Comparison of ENCODE assay signal across 8 cellular contexts in the genomic region with DNA sequence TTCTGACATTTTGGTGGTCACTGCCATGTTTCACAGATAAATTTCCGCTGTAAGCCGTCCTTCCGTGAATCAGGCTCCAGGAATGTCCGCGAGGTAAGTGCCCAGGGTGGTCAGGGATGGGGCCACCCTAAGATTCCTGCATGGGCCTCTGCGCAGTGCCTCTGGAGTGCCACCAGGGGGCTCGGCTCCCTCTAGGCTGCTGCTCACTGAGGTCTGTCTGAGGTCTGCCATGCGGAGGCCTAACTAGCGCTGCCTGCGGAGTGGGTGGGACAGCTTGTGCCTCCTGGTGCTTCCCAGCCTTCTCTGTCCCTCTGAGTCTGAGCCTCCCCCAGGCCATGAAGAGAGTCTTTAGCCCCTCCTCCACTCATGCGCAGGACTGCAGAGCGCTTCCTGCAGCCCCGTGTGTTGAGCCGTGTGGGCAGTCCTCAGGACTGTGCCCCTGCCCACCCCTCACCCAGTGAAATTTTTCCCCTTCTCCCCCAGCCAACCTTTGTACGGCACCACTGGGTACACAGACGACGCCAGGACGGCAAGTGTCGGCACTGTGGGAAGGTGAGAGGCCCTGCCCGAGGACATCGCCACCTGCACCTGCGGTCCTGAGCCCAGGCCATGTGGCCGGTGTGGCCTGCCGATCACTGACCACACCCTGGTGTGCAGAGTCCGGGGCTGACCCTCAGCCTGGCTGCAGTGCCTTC. TPM values are rescaled to one million over a fixed set of nuclear protein-coding genes. Genes with fewer than 3 reads are reported as not detected.
A peak's percentile ranks its signal among the peaks of the same experiment; 100 is the strongest.
DNase-seq lines count a peak whose midpoint lies in the region; ATAC-seq and TF ChIP-seq lines count a peak whose summit lies in the region.

No MANE protein-coding gene starts in this region.

- H3K36me3 ChIP-seq in A673 (ENCODE audit: insufficient read depth, low read length, poor library complexity, severe bottlenecking) (peaks cover 33% of the 10 kb centered on the region), RWPE2 (ENCODE audit: low read depth) (peaks cover 21% of the 10 kb centered on the region), adrenal gland (replicated peaks in 1 of 2) (peaks cover 0 to 57% of the 10 kb centered on the region in 2 donors)

- peaks cover 13% of the 10 kb centered on the region for H3K4me1 ChIP-seq in A673 (ENCODE audit: insufficient read depth, low read length, poor library complexity, severe bottlenecking)
- H3K4me1 ChIP-seq in RWPE2 (ENCODE audit: insufficient read depth, poor library complexity, severe bottlenecking), result no peaks in the 10 kb centered on the region
- peaks cover 0 to 4% of the 10 kb centered on the region in 2 donors for H3K4me1 ChIP-seq in adrenal gland (replicated peaks in 1 of 2)

- CTCF ChIA-PET in A673 (lab: Charles Lee), result interaction anchor here (0.7 to 1.5 kb wide), 5 partner anchors 10 to 166 kb away, joined by 3 read pairs; a partner anchor contains a TSS

- no peak overlapping the region for H3K27ac ChIP-seq in A673 (ENCODE audit: low read depth, low read length, poor library complexity, severe bottlenecking)
- no peak overlapping the region for H3K27ac ChIP-seq in RWPE2 (ENCODE audit: poor library complexity, severe bottlenecking)
- H3K27ac ChIP-seq in adrenal gland, result no peak overlapping the region

- TF ChIP-seq POLR2A in adrenal gland (IDR thresholded peaks at IDR 0.05), result no peak

- BruUV-seq in A673 (replicated peaks; lab: Mats Ljungman, UMichigan), result no TSS peak

- POLR2A ChIA-PET in A673 (lab: Charles Lee; ENCODE audit: low non-redundant PET), result no interaction called here

- ATAC-seq in RWPE2 (ENCODE audit: low read depth), result peak; percentile 73
- no peak for ATAC-seq in GM21576 (IDR thresholded peaks at IDR 0.05; ENCODE audit: unreplicated experiment)

- intact Hi-C loops in A673 (cut with micrococcal nuclease; ENCODE audit: unreplicated experiment), result loop anchor here (1.0 to 2.0 kb wide), 2 partner anchors 131 to 169 kb away; no protein-coding TSS in a partner anchor
- intact Hi-C loops in adrenal gland (cut with DNase I), result no loop called here

- H3K27me3 ChIP-seq in A673 (replicated peaks; ENCODE audit: insufficient read depth, low read depth, low read length, poor library complexity) (no peaks in the 10 kb centered on the region), RWPE2 (ENCODE audit: insufficient read depth, poor library complexity, severe bottlenecking) (no peaks in the 10 kb centered on the region), adrenal gland (no peaks in the 10 kb centered on the region)

- H3K4me3 ChIP-seq in A673 (ENCODE audit: low read depth, low read length, poor library complexity, severe bottlenecking), result no peak overlapping the region
- H3K4me3 ChIP-seq in RWPE2 (ENCODE audit: severe bottlenecking), result no peak overlapping the region
- no peak overlapping the region for H3K4me3 ChIP-seq in adrenal gland

- DNase-seq in A673 (ENCODE audit: low spot score), result peak; percentile 96
- DNase-seq in HT1080 (ENCODE audit: low read depth), result peak; percentile 89
- no peak for DNase-seq in RWPE2 (ENCODE audit: low spot score)
- peak in 6 of 7 donors; percentile 56 to 84 (median 70) for DNase-seq in adrenal gland
- DNase-seq in hepatic stellate cell (ENCODE audit: low spot score), result peak; percentile 85
- DNase-seq in stimulated activated CD4-positive, alpha-beta T cell treated with anti-CD3 and anti-CD28 coated beads, Interleukin-4, amount 100 ng/mL, for 24 hours, result peak; percentile 64

- 66 to 72% (median 70%) methylated on average over 22 to 25 of the region's 25 CpGs for WGBS in adrenal gland, 4 donors

- H3K9me3 ChIP-seq in A673 (ENCODE audit: low read depth, low read length, poor library complexity, severe bottlenecking), result no peaks in the 10 kb centered on the region
- no peaks in the 10 kb centered on the region for H3K9me3 ChIP-seq in RWPE2 (ENCODE audit: severe bottlenecking)
- no peaks in the 10 kb centered on the region for H3K9me3 ChIP-seq in adrenal gland (replicated peaks in 1 of 3)

- TF ChIP-seq CTCF in A673 (conservative IDR thresholded peaks at IDR 0.05; ENCODE audit: low read depth, low read length) (peak; percentile 100), GM12874 (IDR thresholded peaks at IDR 0.05; ENCODE audit: insufficient read depth, low read depth, low read length) (peak; percentile 99), RWPE2 (IDR thresholded peaks at IDR 0.05; ENCODE audit: poor library complexity, severe bottlenecking) (peak; percentile 79), adrenal gland (IDR thresholded peaks at IDR 0.05) (peak; percentile 63 to 83 (median 75))

RNA-seq across cellular contexts. Expression of a gene that starts 11.9 kb away (rescaled TPM):
- total RNA-seq in A673 (2021) (252 and 397 TPM in 2 replicates), adrenal gland (100 to 1,000 TPM in 6 of 8 donors, 10 to 100 TPM in 2; 73.4 to 358 (median 128) TPM)
- 40.5 and 54.9 TPM in 2 replicates for total RNA-seq in HT1080 (2014; rRNA removed; shearing (Covaris generic))
- 27.9 and 33.8 TPM in 2 replicates for polyA plus RNA-seq in HT1080 (2015; cell fraction: cytosol; rRNA removed)
- polyA plus RNA-seq in HT1080 (2015; cell fraction: nucleus; rRNA removed), result 12.1 and 15.8 TPM in 2 replicates
- polyA plus RNA-seq in adrenal gland, result 100 to 1,000 TPM in 1 of 3 donors, 10 to 100 TPM in 2; 88.8 to 128 (median 94.0) TPM

RNA-seq across cellular contexts. Expression of a gene that starts 22.0 kb away (rescaled TPM):
- 0.68 TPM in 1 of 2 replicates, not detected in the other for total RNA-seq in A673 (2021)
- 0.40 and 0.57 TPM in 2 replicates for total RNA-seq in HT1080 (2014; rRNA removed; shearing (Covaris generic))
- 0.42 and 0.59 TPM in 2 replicates for polyA plus RNA-seq in HT1080 (2015; cell fraction: cytosol; rRNA removed)
- 0.35 and 0.40 TPM in 2 replicates for polyA plus RNA-seq in HT1080 (2015; cell fraction: nucleus; rRNA removed)
- total RNA-seq in adrenal gland, result under 1 TPM in 3 of 8 donors, not detected in 5; 0.14 to 0.81 (median 0.51) TPM
- polyA plus RNA-seq in adrenal gland, result under 1 TPM in 2 of 3 donors, not detected in 1; 0.32 to 0.38 TPM

RNA-seq across cellular contexts. Expression of a gene that starts 22.3 kb away (rescaled TPM):
- total RNA-seq in A673 (2021), result 139 and 145 TPM in 2 replicates
- 107 and 115 TPM in 2 replicates for total RNA-seq in HT1080 (2014; rRNA removed; shearing (Covaris generic))
- polyA plus RNA-seq in HT1080 (2015; cell fraction: cytosol; rRNA removed), result 54.7 and 59.2 TPM in 2 replicates
- 70.9 and 71.9 TPM in 2 replicates for polyA plus RNA-seq in HT1080 (2015; cell fraction: nucleus; rRNA removed)
- total RNA-seq in adrenal gland, result 10 to 100 TPM; 32.6 to 63.4 (median 44.0) TPM
- 100 to 1,000 TPM in 1 of 3 donors, 10 to 100 TPM in 2; 12.4 to 160 (median 57.0) TPM for polyA plus RNA-seq in adrenal gland
